29 cellular contexts compared by ENCODE assay signal in the genomic region with DNA sequence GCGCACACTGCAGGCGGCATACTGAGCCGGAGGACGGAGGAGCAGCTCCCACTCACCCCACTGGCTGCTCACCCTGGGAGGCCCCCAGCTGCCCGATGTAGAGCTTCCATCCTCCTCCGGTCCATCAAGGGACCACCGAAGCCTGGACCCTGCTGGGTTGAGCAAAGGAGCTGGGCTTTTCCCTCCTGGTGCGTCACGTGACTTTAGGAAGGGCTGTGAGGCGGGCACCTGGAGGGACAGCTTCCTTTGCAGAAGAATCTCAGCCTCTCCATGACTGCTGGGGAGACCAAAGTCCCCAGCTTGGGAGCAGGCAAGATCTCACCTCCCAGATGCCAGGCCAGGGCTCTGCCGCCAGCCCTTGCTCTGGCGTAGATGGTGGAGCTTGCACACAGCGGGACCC.
DNase-seq lines count a peak whose midpoint lies in the region; TF ChIP-seq lines count a peak whose summit lies in the region.
"Had no signal": no experiment of that assay in that cellular context is flagged by ENCODE, and none has a peak within 500 bp of the region (broad histone marks: within the 10 kb centered on the region; RNA-seq: fewer than 3 reads in every experiment).

No MANE protein-coding gene starts in this region.

- no peaks in the 10 kb centered on the region for H3K9me3 Mint-ChIP-seq in endothelial cell (ENCODE audit: unreplicated experiment)
- H3K9me3 Mint-ChIP-seq: central memory CD8-positive, alpha-beta T cell; nephron progenitor cell; T-helper 2 cell treated with Interferon-gamma antibody and Interleukin-4, amounts not matched to agents 5 μg/mL and 100 μg/mL, for 36 hours had no signal

- H3K9ac ChIP-seq in colonic mucosa (ENCODE audit: low read depth in 2 of 2, low read length in 2 of 2), result no peak overlapping the region
- H3K9ac ChIP-seq: KMS-11 had no signal

- WGBS in testis, 2 donors, result 48 to 80% methylated on average over 3 to 13 of the region's 13 CpGs

- no peak overlapping the region for H3K27ac Mint-ChIP-seq in endothelial cell (ENCODE audit: unreplicated experiment)
- H3K27ac Mint-ChIP-seq: CD14-positive monocyte; nephron progenitor cell; T-helper 2 cell treated with Interferon-gamma antibody and Interleukin-4, amounts not matched to agents 5 μg/mL and 100 μg/mL, for 36 hours had no signal

- H3K27ac ChIP-seq in colonic mucosa (no peak overlapping the region), testis (no peak overlapping the region)
- H3K27ac ChIP-seq: 22Rv1, heart left ventricle, KMS-11, pancreas, VCaP had no signal

- H3K4me1 ChIP-seq in colonic mucosa, result no peaks in the 10 kb centered on the region
- H3K4me1 ChIP-seq in testis, result no peaks in the 10 kb centered on the region
- H3K4me1 ChIP-seq: pancreas had no signal

- H3K4me1 Mint-ChIP-seq in endothelial cell (ENCODE audit: unreplicated experiment), result no peaks in the 10 kb centered on the region

- no peaks in the 10 kb centered on the region for H3K36me3 ChIP-seq in colonic mucosa
- H3K36me3 ChIP-seq in testis (ENCODE audit: low read depth, missing control alignments), result no peaks in the 10 kb centered on the region
- H3K36me3 ChIP-seq: heart left ventricle, pancreas had no signal

- DNase-seq in activated CD8-positive, alpha-beta memory T cell treated with anti-CD3 and anti-CD28 coated beads for 24 hours, result peak; percentile 40
- no peak for DNase-seq in activated CD8-positive, alpha-beta memory T cell treated with anti-CD3 and anti-CD28 coated beads, Interleukin-2, amount 50 U/mL, for 48 hours
- DNase-seq in colonic mucosa, result peak; percentile 12
- peak; percentile 53 for DNase-seq in mesenteric fat pad (ENCODE audit: low spot score)
- DNase-seq in testis, result peak; percentile 12
- no peak for DNase-seq in stimulated activated CD4-positive, alpha-beta T cell treated with anti-CD3 and anti-CD28 coated beads, Interleukin-2, amount 100 ng/mL, for 24 hours
- no peak for DNase-seq in SKM-1 treated with dmso at 0.1 percent for 144 hours (lab: John Stamatoyannopoulos, UW; ENCODE audit: unreplicated experiment)
- no peak for DNase-seq in endothelial cell (ENCODE audit: low spot score)
- DNase-seq: activated CD4-positive, alpha-beta T cell treated with anti-CD3 and anti-CD28 coated beads for 4 hours; activated naive CD4-positive, alpha-beta T cell; activated T-cell treated with anti-CD3 and anti-CD28 coated beads, Interleukin-2, amount 50 U/mL, for 48 hours; dermis blood vessel endothelial cell; DMS79; foreskin melanocyte; kidney; NCI-H2029; NCI-H526 treated with DMSO at 0.1 percent for 48 hours; nephron progenitor cell; pancreas; right cardiac atrium; SHP77; stimulated activated CD4-positive, alpha-beta T cell treated with anti-CD3 and anti-CD28 coated beads, Interleukin-4, amount 100 ng/mL, for 24 hours had no signal

- H3K27me3 ChIP-seq in colonic mucosa (no peaks in the 10 kb centered on the region), testis (no peaks in the 10 kb centered on the region)
- H3K27me3 ChIP-seq: pancreas had no signal

- no peaks in the 10 kb centered on the region for H3K36me3 Mint-ChIP-seq in endothelial cell (ENCODE audit: low read depth, unreplicated experiment)
- H3K36me3 Mint-ChIP-seq: CD14-positive monocyte had no signal

- H3K4me3 Mint-ChIP-seq in endothelial cell (ENCODE audit: unreplicated experiment), result no peak overlapping the region
- H3K4me3 Mint-ChIP-seq: central memory CD8-positive, alpha-beta T cell; nephron progenitor cell; T-helper 2 cell treated with Interferon-gamma antibody and Interleukin-4, amounts not matched to agents 5 μg/mL and 100 μg/mL, for 36 hours had no signal

- intact Hi-C loops in colonic mucosa (cut with DNase I) (no loop called here), testis (cut with DNase I; ENCODE audit: low total_unique reads) (no loop called here)

- TF ChIP-seq CTCF in colonic mucosa (IDR thresholded peaks at IDR 0.05), result no peak
- TF ChIP-seq CTCF in testis (IDR thresholded peaks at IDR 0.05), result no peak
- no peak for TF ChIP-seq CTCF in endothelial cell (IDR thresholded peaks at IDR 0.05; ENCODE audit: unreplicated experiment)

- H3K9me3 ChIP-seq in colonic mucosa (no peaks in the 10 kb centered on the region), testis (no peaks in the 10 kb centered on the region)
- H3K9me3 ChIP-seq: heart left ventricle, pancreas had no signal

- peaks cover 5% of the 10 kb centered on the region for H3K27me3 Mint-ChIP-seq in endothelial cell (ENCODE audit: unreplicated experiment)

- TF ChIP-seq POLR2A in testis (IDR thresholded peaks at IDR 0.05), result no peak

- H3K4me3 ChIP-seq in colonic mucosa (no peak overlapping the region), testis (no peak overlapping the region)
- H3K4me3 ChIP-seq: heart left ventricle, pancreas had no signal

Comparison
In these comparisons a context has a peak if more than half of its experiments do, and no peak if none do; other contexts are left out.
1. DNase-seq: peak in activated CD8-positive, alpha-beta memory T cell treated with anti-CD3 and anti-CD28 coated beads for 24 hours (single experiment), colonic mucosa (single experiment), mesenteric fat pad (single experiment) and testis (single experiment); none in activated CD8-positive, alpha-beta memory T cell treated with anti-CD3 and anti-CD28 coated beads, Interleukin-2, amount 50 U/mL, for 48 hours (single experiment), stimulated activated CD4-positive, alpha-beta T cell treated with anti-CD3 and anti-CD28 coated beads, Interleukin-2, amount 100 ng/mL, for 24 hours (0 of 2), SKM-1 treated with dmso at 0.1 percent for 144 hours (single experiment) and endothelial cell (single experiment).